Comparison of ENCODE assay signal across 8 cellular contexts in the genomic region with DNA sequence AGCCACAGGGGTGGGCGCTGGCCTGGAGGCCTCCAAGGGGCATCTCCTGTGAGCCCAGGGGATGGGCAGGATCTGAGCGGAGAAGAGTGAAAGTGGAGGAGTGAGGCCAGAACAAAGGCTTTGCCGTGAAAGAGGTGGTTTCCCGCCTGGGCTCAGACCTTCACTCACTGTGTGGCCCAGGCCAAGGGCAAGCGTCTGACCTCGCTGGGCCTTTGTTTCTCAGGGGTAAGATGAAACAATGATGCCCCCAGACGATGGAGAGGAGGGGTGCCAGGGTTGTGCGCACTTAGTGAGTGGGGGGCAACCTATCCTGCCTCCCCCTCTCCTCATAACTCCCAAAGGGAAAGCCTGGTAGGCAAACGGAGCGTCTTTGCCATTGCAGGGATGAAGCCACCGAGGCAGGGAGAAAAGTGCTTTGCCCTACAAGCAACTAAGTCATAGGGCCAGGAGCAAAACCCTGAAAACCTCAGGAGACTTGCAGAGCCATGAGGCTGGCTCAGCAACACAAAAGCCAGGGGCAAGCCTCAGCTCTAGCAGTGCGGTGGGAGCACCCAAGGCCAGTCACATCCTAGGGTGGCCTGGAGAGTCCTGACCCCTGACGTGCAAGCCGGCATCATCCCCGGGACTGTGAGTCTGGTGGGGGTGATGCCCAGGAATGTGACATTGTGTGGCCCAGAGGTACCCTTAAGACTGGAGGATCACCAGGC. TPM values are rescaled to one million over a fixed set of nuclear protein-coding genes. Genes with fewer than 3 reads are reported as not detected.
DNase-seq lines count a peak whose midpoint lies in the region; ATAC-seq lines count a peak whose summit lies in the region.

No MANE protein-coding gene starts in this region.

- POLR2A ChIA-PET in activated CD4-positive, alpha-beta memory T cell treated with anti-CD3 and anti-CD28 coated beads, Interleukin-2, amount 10 ng/mL, durations not matched to agents 7 days and 5 days (lab: Charles Lee), result interaction anchor here (0.9 to 1.5 kb wide), 2 partner anchors 18 to 133 kb away, joined by 4 to 7 read pairs; no protein-coding TSS in a partner anchor

- peak overlapping the region; percentile 28 for H3K9ac ChIP-seq in iPS-15b (ENCODE audit: low read depth, low read length)

- H3K4me3 ChIP-seq in iPS-15b (ENCODE audit: low read depth, low read length), result peak overlapping the region; percentile 61

- no peaks in the 10 kb centered on the region for H3K36me3 ChIP-seq in iPS-15b (ENCODE audit: control insufficient read depth, insufficient read depth, low read length)

- H3K4me1 Mint-ChIP-seq in activated CD4-positive, alpha-beta memory T cell treated with anti-CD3 and anti-CD28 coated beads, Interleukin-2, amount 10 ng/mL, durations not matched to agents 7 days and 5 days, result peaks cover 32% of the 10 kb centered on the region
- H3K4me1 Mint-ChIP-seq in stimulated activated effector memory CD8-positive, alpha-beta T cell treated with anti-CD3 and anti-CD28 coated beads, Interleukin-12 subunit alpha, Interleukin-12 subunit beta, amount 100 ng/mL, for 72 hours, result peaks cover 40% of the 10 kb centered on the region

- H3K27me3 Mint-ChIP-seq in activated CD4-positive, alpha-beta memory T cell treated with anti-CD3 and anti-CD28 coated beads, Interleukin-2, amount 10 ng/mL, durations not matched to agents 7 days and 5 days, result peaks cover 12% of the 10 kb centered on the region

- H3K9me3 ChIP-seq in iPS-15b (ENCODE audit: control insufficient read depth, insufficient read depth, low read length), result no peaks in the 10 kb centered on the region

- H3K9me3 Mint-ChIP-seq in activated CD4-positive, alpha-beta memory T cell treated with anti-CD3 and anti-CD28 coated beads, Interleukin-2, amount 10 ng/mL, durations not matched to agents 7 days and 5 days, result no peaks in the 10 kb centered on the region
- no peaks in the 10 kb centered on the region for H3K9me3 Mint-ChIP-seq in stimulated activated effector memory CD8-positive, alpha-beta T cell treated with anti-CD3 and anti-CD28 coated beads, Interleukin-12 subunit alpha, Interleukin-12 subunit beta, amount 100 ng/mL, for 72 hours

- no peak for ATAC-seq in stimulated activated effector memory CD8-positive, alpha-beta T cell treated with anti-CD3 and anti-CD28 coated beads, Interleukin-12 subunit alpha, Interleukin-12 subunit beta, amount 100 ng/mL, for 72 hours
- ATAC-seq in HG03469 (IDR thresholded peaks at IDR 0.05; ENCODE audit: unreplicated experiment), result no peak

- peak; percentile 43 for DNase-seq in NCI-H2171 treated with DMSO at 0.1 percent for 48 hours (lab: John Stamatoyannopoulos, UW)
- DNase-seq in NCI-H2171 (lab: John Stamatoyannopoulos, UW), result no peak
- DNase-seq in activated CD4-positive, alpha-beta memory T cell treated with anti-CD3 and anti-CD28 coated beads, Interleukin-2, amount 10 ng/mL, durations not matched to agents 7 days and 5 days, result no peak
- DNase-seq in stimulated activated effector memory CD8-positive, alpha-beta T cell treated with anti-CD3 and anti-CD28 coated beads, Interleukin-12 subunit alpha, Interleukin-12 subunit beta, amount 100 ng/mL, for 72 hours (ENCODE audit: low spot score in 2 of 2), result no peak
- no peak for DNase-seq in H4 (ENCODE audit: low spot score)
- DNase-seq in AML-193 (lab: John Stamatoyannopoulos, UW), result no peak

- H3K27me3 ChIP-seq in iPS-15b (ENCODE audit: control insufficient read depth, insufficient read depth, low read length), result peaks cover 5% of the 10 kb centered on the region

- peaks cover 7% of the 10 kb centered on the region for H3K36me3 Mint-ChIP-seq in activated CD4-positive, alpha-beta memory T cell treated with anti-CD3 and anti-CD28 coated beads, Interleukin-2, amount 10 ng/mL, durations not matched to agents 7 days and 5 days (ENCODE audit: low read depth)
- peaks cover 11% of the 10 kb centered on the region for H3K36me3 Mint-ChIP-seq in stimulated activated effector memory CD8-positive, alpha-beta T cell treated with anti-CD3 and anti-CD28 coated beads, Interleukin-12 subunit alpha, Interleukin-12 subunit beta, amount 100 ng/mL, for 72 hours

- no peak overlapping the region for H3K27ac Mint-ChIP-seq in activated CD4-positive, alpha-beta memory T cell treated with anti-CD3 and anti-CD28 coated beads, Interleukin-2, amount 10 ng/mL, durations not matched to agents 7 days and 5 days
- peak overlapping the region; percentile 67 for H3K27ac Mint-ChIP-seq in stimulated activated effector memory CD8-positive, alpha-beta T cell treated with anti-CD3 and anti-CD28 coated beads, Interleukin-12 subunit alpha, Interleukin-12 subunit beta, amount 100 ng/mL, for 72 hours

- H3K4me1 ChIP-seq in iPS-15b (ENCODE audit: control insufficient read depth, insufficient read depth, low read length), result peaks cover 4% of the 10 kb centered on the region

- H3K4me3 Mint-ChIP-seq in activated CD4-positive, alpha-beta memory T cell treated with anti-CD3 and anti-CD28 coated beads, Interleukin-2, amount 10 ng/mL, durations not matched to agents 7 days and 5 days, result peak overlapping the region; percentile 63
- peak overlapping the region; percentile 84 for H3K4me3 Mint-ChIP-seq in stimulated activated effector memory CD8-positive, alpha-beta T cell treated with anti-CD3 and anti-CD28 coated beads, Interleukin-12 subunit alpha, Interleukin-12 subunit beta, amount 100 ng/mL, for 72 hours

- CTCF ChIA-PET in activated CD4-positive, alpha-beta memory T cell treated with anti-CD3 and anti-CD28 coated beads, Interleukin-2, amount 10 ng/mL, durations not matched to agents 7 days and 5 days (lab: Charles Lee), result interaction anchor here (1.3 kb wide), 1 partner anchor 12 kb away, joined by 4 read pairs; no protein-coding TSS in a partner anchor

RNA-seq across cellular contexts. Expression of gene STMN3, which starts 0.9 kb away (rescaled TPM):
- 10 to 100 TPM; 20.9 to 23.8 TPM for total RNA-seq in activated CD4-positive, alpha-beta memory T cell treated with anti-CD3 and anti-CD28 coated beads, Interleukin-2, amount 10 ng/mL, durations not matched to agents 7 days and 5 days
- total RNA-seq in H4 (2014; rRNA removed; shearing (Covaris generic)), result 9.4 and 18.9 TPM in 2 replicates

RNA-seq across cellular contexts. Expression of gene RTEL1, which starts 4.0 kb away (rescaled TPM):
- total RNA-seq in activated CD4-positive, alpha-beta memory T cell treated with anti-CD3 and anti-CD28 coated beads, Interleukin-2, amount 10 ng/mL, durations not matched to agents 7 days and 5 days, result 10 to 100 TPM; 29.2 to 30.0 TPM
- 8.6 and 11.6 TPM in 2 replicates for total RNA-seq in H4 (2014; rRNA removed; shearing (Covaris generic))

RNA-seq across cellular contexts. Expression of gene GMEB2, which starts 27.2 kb away (rescaled TPM):
- 10 to 100 TPM; 17.9 to 18.5 TPM for total RNA-seq in activated CD4-positive, alpha-beta memory T cell treated with anti-CD3 and anti-CD28 coated beads, Interleukin-2, amount 10 ng/mL, durations not matched to agents 7 days and 5 days
- 5.5 and 6.0 TPM in 2 replicates for total RNA-seq in H4 (2014; rRNA removed; shearing (Covaris generic))

RNA-seq across cellular contexts. Expression of gene TNFRSF6B, which starts 42.3 kb away (rescaled TPM):
- total RNA-seq in activated CD4-positive, alpha-beta memory T cell treated with anti-CD3 and anti-CD28 coated beads, Interleukin-2, amount 10 ng/mL, durations not matched to agents 7 days and 5 days, result not detected
- 0.10 and 0.39 TPM in 2 replicates for total RNA-seq in H4 (2014; rRNA removed; shearing (Covaris generic))

RNA-seq across cellular contexts. Expression of gene ARFRP1, which starts 53.6 kb away (rescaled TPM):
- total RNA-seq in activated CD4-positive, alpha-beta memory T cell treated with anti-CD3 and anti-CD28 coated beads, Interleukin-2, amount 10 ng/mL, durations not matched to agents 7 days and 5 days, result 10 to 100 TPM; 52.9 to 53.4 TPM
- total RNA-seq in H4 (2014; rRNA removed; shearing (Covaris generic)), result 24.6 and 36.0 TPM in 2 replicates
